Comparison of ENCODE assay signal across 22 cellular contexts in genomic region chr5:78182838-78183237, GRCh38.
DNase-seq lines count a peak whose midpoint lies in the region; ATAC-seq and TF ChIP-seq lines count a peak whose summit lies in the region.
"Had no signal": no experiment of that assay in that cellular context is flagged by ENCODE, and none has a peak within 500 bp of the region (broad histone marks: within the 10 kb centered on the region; RNA-seq: fewer than 3 reads in every experiment).

No MANE protein-coding gene starts in this region.

- intact Hi-C loops in HCT116 (cut with micrococcal nuclease), result no loop called here
- intact Hi-C loops in colonic mucosa (cut with DNase I), result no loop called here

- no peak overlapping the region for H3K18ac ChIP-seq in mesendoderm (ENCODE audit: low read length)

- no peaks in the 10 kb centered on the region for H3K9me2 ChIP-seq in HCT116 (ENCODE audit: insufficient read depth)

- H3K4me3 ChIP-seq in HCT116 (replicated peaks in 1 of 2; ENCODE audit: low read depth in 1 of 2, low read length in 2 of 2) (no peak overlapping the region), colonic mucosa (no peak overlapping the region), mesendoderm (ENCODE audit: low read length) (no peak overlapping the region)
- H3K4me3 ChIP-seq: BLaER1 treated with 17β-estradiol and CSF1 and Interleukin-3, amounts not matched to agents 10 nM and 100 nM; cardiac muscle cell; gastroesophageal sphincter; Peyer's patch; thyroid gland had no signal

- POLR2A ChIA-PET in HCT116 (lab: Charles Lee), result no interaction called here

- H4K5ac ChIP-seq in mesendoderm (ENCODE audit: low read length), result no peak overlapping the region

- H3K4me1 ChIP-seq in HCT116 (ENCODE audit: control insufficient read depth in 1 of 2, insufficient read depth in 2 of 2, low read length in 2 of 2), result no peaks in the 10 kb centered on the region; a peak in 1 of 4 replicates
- H3K4me1 ChIP-seq in colonic mucosa, result no peaks in the 10 kb centered on the region
- no peaks in the 10 kb centered on the region for H3K4me1 ChIP-seq in mesendoderm (ENCODE audit: control insufficient read depth, low read depth, low read length)
- H3K4me1 ChIP-seq: gastroesophageal sphincter, parathyroid adenoma, Peyer's patch, thyroid gland had no signal

- H3K9ac ChIP-seq in HCT116 (ENCODE audit: low read length) (no peak overlapping the region), colonic mucosa (ENCODE audit: low read depth in 2 of 2, low read length in 2 of 2) (no peak overlapping the region), mesendoderm (ENCODE audit: low read length) (no peak overlapping the region)
- H3K9ac ChIP-seq: BLaER1 treated with 17β-estradiol and CSF1 and Interleukin-3, amounts not matched to agents 10 nM and 100 nM; parathyroid adenoma had no signal

- H3K4me3 Mint-ChIP-seq in activated T-cell treated with anti-CD3 and anti-CD28 coated beads, Interleukin-2, amount 50 U/mL, for 72 hours, result no peak overlapping the region
- H3K4me3 Mint-ChIP-seq: IgD-negative memory B cell; natural killer cell; stimulated activated naive B cell treated with anti-CD40 and anti-IgM and Interleukin-4, amounts not matched to agents 10 μg/mL and 1 μg/mL and 100 μg/mL, for 72 hours; T-helper 1 cell treated with Interleukin-12 subunit alpha and Interleukin-12 subunit beta and Interleukin-4 antibody, amounts not matched to agents 30 μg/mL and 1 μg/mL, for 36 hours had no signal

- H3K27me3 ChIP-seq in HCT116 (ENCODE audit: insufficient read depth, low read length), result no peaks in the 10 kb centered on the region
- H3K27me3 ChIP-seq in colonic mucosa, result no peaks in the 10 kb centered on the region
- H3K27me3 ChIP-seq in mesendoderm (ENCODE audit: insufficient read depth, low read length, poor library complexity), result no peaks in the 10 kb centered on the region
- H3K27me3 ChIP-seq: BLaER1 treated with 17β-estradiol and CSF1 and Interleukin-3, amounts not matched to agents 10 nM and 100 nM; cardiac muscle cell; gastroesophageal sphincter; Peyer's patch; thyroid gland had no signal

- TF ChIP-seq RAD21 in HCT116 (IDR thresholded peaks at IDR 0.05; ENCODE audit: low read depth), result no peak

- no peaks in the 10 kb centered on the region for H4K20me1 ChIP-seq in HCT116 (ENCODE audit: insufficient read depth)

- peaks cover 0 to 13% of the 10 kb centered on the region in 2 donors for H3K36me3 Mint-ChIP-seq in activated T-cell treated with anti-CD3 and anti-CD28 coated beads, Interleukin-2, amount 50 U/mL, for 72 hours (ENCODE audit: insufficient read depth in 2 of 2)

- BruUV-seq in HCT116 (replicated peaks; lab: Mats Ljungman, UMichigan), result no TSS peak

- no peak overlapping the region for H2BK15ac ChIP-seq in mesendoderm (replicated peaks; ENCODE audit: low read depth)

- CTCF ChIA-PET in HCT116 (lab: Charles Lee), result no interaction called here

- TF ChIP-seq POLR2A in HCT116 (IDR thresholded peaks at IDR 0.05; ENCODE audit: borderline replicate concordance, extremely low read depth, insufficient read depth, insufficient read length), result no peak

- no peak overlapping the region for H3K4ac ChIP-seq in mesendoderm (ENCODE audit: low read depth, low read length)

- H3K9me3 Mint-ChIP-seq in activated T-cell treated with anti-CD3 and anti-CD28 coated beads, Interleukin-2, amount 50 U/mL, for 72 hours, result no peaks in the 10 kb centered on the region
- H3K9me3 Mint-ChIP-seq: natural killer cell; stimulated activated naive B cell treated with anti-CD40 and anti-IgM and Interleukin-4, amounts not matched to agents 10 μg/mL and 1 μg/mL and 100 μg/mL, for 72 hours had no signal

- H3K79me2 ChIP-seq in HCT116 (ENCODE audit: insufficient read depth, low read length) (no peaks in the 10 kb centered on the region), mesendoderm (ENCODE audit: control insufficient read depth, insufficient read depth, low read length) (no peaks in the 10 kb centered on the region)

- RAD21 ChIA-PET in HCT116 (lab: Charles Lee; ENCODE audit: low non-redundant PET in 1 of 2, low total read pairs in 2 of 2, uncharacterized antibody in 2 of 2, unreplicated experiment in 2 of 2), result no interaction called here

- no peak overlapping the region for H3K56ac ChIP-seq in mesendoderm (ENCODE audit: low read length)

- H2AFZ ChIP-seq in HCT116 (ENCODE audit: low read depth, low read length, poor library complexity, severe bottlenecking), result no peak overlapping the region
- H2AFZ ChIP-seq: parathyroid adenoma had no signal

- no peaks in the 10 kb centered on the region for H3K36me3 ChIP-seq in HCT116 (ENCODE audit: control insufficient read depth in 1 of 2, insufficient read depth in 2 of 2, low read length in 2 of 2)
- no peaks in the 10 kb centered on the region for H3K36me3 ChIP-seq in colonic mucosa
- H3K36me3 ChIP-seq in mesendoderm (ENCODE audit: control insufficient read depth, insufficient read depth, low read length), result no peaks in the 10 kb centered on the region

- no peak overlapping the region for H3K27ac Mint-ChIP-seq in activated T-cell treated with anti-CD3 and anti-CD28 coated beads, Interleukin-2, amount 50 U/mL, for 72 hours
- H3K27ac Mint-ChIP-seq: stimulated activated naive B cell treated with anti-CD40 and anti-IgM and Interleukin-4, amounts not matched to agents 10 μg/mL and 1 μg/mL and 100 μg/mL, for 72 hours; T-helper 1 cell treated with Interleukin-12 subunit alpha and Interleukin-12 subunit beta and Interleukin-4 antibody, amounts not matched to agents 30 μg/mL and 1 μg/mL, for 36 hours had no signal

- H2BK5ac ChIP-seq in mesendoderm (ENCODE audit: low read length), result no peak overlapping the region

- H3K4me2 ChIP-seq in HCT116 (ENCODE audit: low read length), result no peak overlapping the region
- H3K4me2 ChIP-seq in mesendoderm (ENCODE audit: low read length), result no peak overlapping the region
- H3K4me2 ChIP-seq: BLaER1 treated with 17β-estradiol and CSF1 and Interleukin-3, amounts not matched to agents 10 nM and 100 nM had no signal

- no peak overlapping the region for H3K27ac ChIP-seq in HCT116 (ENCODE audit: low read depth, low read length)
- H3K27ac ChIP-seq in colonic mucosa, result no peak overlapping the region
- no peak overlapping the region for H3K27ac ChIP-seq in mesendoderm (ENCODE audit: low read depth, low read length)
- H3K27ac ChIP-seq: BLaER1 treated with 17β-estradiol and CSF1 and Interleukin-3, amounts not matched to agents 10 nM and 100 nM; cardiac muscle cell; gastroesophageal sphincter; parathyroid adenoma; Peyer's patch; thyroid gland had no signal

- no peak overlapping the region for H2BK120ac ChIP-seq in mesendoderm (ENCODE audit: low read depth, low read length)

- H4K8ac ChIP-seq in mesendoderm (ENCODE audit: low read depth, low read length), result no peak overlapping the region

- no peaks in the 10 kb centered on the region for H3K9me3 ChIP-seq in HCT116 (ENCODE audit: control insufficient read depth in 1 of 2, insufficient read depth in 1 of 2, low read depth in 1 of 2, low read length in 2 of 2)
- no peaks in the 10 kb centered on the region for H3K9me3 ChIP-seq in colonic mucosa
- H3K9me3 ChIP-seq: gastroesophageal sphincter, Peyer's patch, thyroid gland had no signal

- H3K4me1 Mint-ChIP-seq in activated T-cell treated with anti-CD3 and anti-CD28 coated beads, Interleukin-2, amount 50 U/mL, for 72 hours (ENCODE audit: low read depth), result no peaks in the 10 kb centered on the region

- TF ChIP-seq CTCF in HCT116 (IDR thresholded peaks at IDR 0.05 in 2 of 3, conservative IDR thresholded peaks at IDR 0.05 in 1 of 3; ENCODE audit: borderline replicate concordance in 1 of 3, insufficient read depth in 1 of 3, low read depth in 2 of 3, low read length in 2 of 3) (no peak), colonic mucosa (IDR thresholded peaks at IDR 0.05) (no peak)

- H3K27me3 Mint-ChIP-seq in activated T-cell treated with anti-CD3 and anti-CD28 coated beads, Interleukin-2, amount 50 U/mL, for 72 hours (ENCODE audit: low read depth), result no peaks in the 10 kb centered on the region
- H3K27me3 Mint-ChIP-seq: IgD-negative memory B cell; stimulated activated naive B cell treated with anti-CD40 and anti-IgM and Interleukin-4, amounts not matched to agents 10 μg/mL and 1 μg/mL and 100 μg/mL, for 72 hours had no signal

- WGBS in mesendoderm (ENCODE audit: extremely low coverage, insufficient coverage, low lambda C conversion rate), result no CpG with 5 or more reads among the region's 3 CpGs

- H3K23ac ChIP-seq in mesendoderm (ENCODE audit: low read length), result no peak overlapping the region

- no peak overlapping the region for H2AK5ac ChIP-seq in mesendoderm (ENCODE audit: low read length)

- ATAC-seq in activated T-cell treated with anti-CD3 and anti-CD28 coated beads, Interleukin-2, amount 50 U/mL, for 72 hours (replicated peaks in 1 of 2), result no peak
- 0 out of 2 replicates have a peak, but pooled peaks have one; percentile 36 for ATAC-seq in HCT116
- no peak for ATAC-seq in HG03378 (IDR thresholded peaks at IDR 0.05; ENCODE audit: unreplicated experiment)
- no peak for ATAC-seq in GM19324 (IDR thresholded peaks at IDR 0.05; ENCODE audit: low FRiP score, unreplicated experiment)
- ATAC-seq: gastroesophageal sphincter; left cardiac atrium; natural killer cell; sciatic nerve; stimulated activated naive B cell treated with anti-CD40 and anti-IgM and Interleukin-4, amounts not matched to agents 10 μg/mL and 1 μg/mL and 100 μg/mL, for 72 hours had no signal

- peak; percentile 20 to 26 for DNase-seq in activated T-cell treated with anti-CD3 and anti-CD28 coated beads, Interleukin-2, amount 50 U/mL, for 48 hours
- no peak for DNase-seq in activated T-cell treated with anti-CD3 and anti-CD28 coated beads, Interleukin-2, amount 50 U/mL, for 72 hours
- DNase-seq in HCT116 (ENCODE audit: low read depth, low spot score), result no peak
- peak; percentile 34 for DNase-seq in colonic mucosa
- peak; percentile 28 for DNase-seq in mesendoderm
- no peak for DNase-seq in NCI-H82 treated with DMSO at 0.1 percent for 48 hours (lab: John Stamatoyannopoulos, UW; ENCODE audit: unreplicated experiment)
- DNase-seq: left cardiac atrium; natural killer cell; NCI-H187; NCI-H2227 treated with DMSO at 0.1 percent for 48 hours; stimulated activated naive B cell treated with anti-CD40 and anti-IgM and Interleukin-4, amounts not matched to agents 10 μg/mL and 1 μg/mL and 100 μg/mL, for 72 hours; thyroid gland had no signal

- H3K79me1 ChIP-seq in mesendoderm (ENCODE audit: low read length), result peaks cover 2% of the 10 kb centered on the region

TF ChIP-seq in HCT116, 20 proteins besides CTCF, POLR2A, EP300 and RAD21:
- TF ChIP-seq JUND (IDR thresholded peaks at IDR 0.05) (no peak), MAX (IDR thresholded peaks at IDR 0.05) (no peak)
TF ChIP-seq in HCT116: peak in this region for 0.

Comparison
In these comparisons a context has a peak if more than half of its experiments do, and no peak if none do; other contexts are left out.
1. DNase-seq: peak in activated T-cell treated with anti-CD3 and anti-CD28 coated beads, Interleukin-2, amount 50 U/mL, for 48 hours (2 of 2), colonic mucosa (single experiment) and mesendoderm (single experiment); none in activated T-cell treated with anti-CD3 and anti-CD28 coated beads, Interleukin-2, amount 50 U/mL, for 72 hours (0 of 2), HCT116 (single experiment) and NCI-H82 treated with DMSO at 0.1 percent for 48 hours (single experiment).